In genomic region chr17:4986951-4987766, GRCh38 we compare ENCODE assay signal across 8 cellular contexts. TPM values are rescaled to one million over a fixed set of nuclear protein-coding genes. Genes with fewer than 3 reads are reported as not detected.
DNase-seq lines count a peak whose midpoint lies in the region; ATAC-seq and TF ChIP-seq lines count a peak whose summit lies in the region.

CAMTA2 (minus strand) TSS chr17:4987675; CDS start chr17:4986222, 1,453 bp downstream.

- H2AK5ac ChIP-seq in trophoblast cell (ENCODE audit: low read length): peak within 1 kb of the TSS; percentile 74

- H3K23ac ChIP-seq in trophoblast cell (ENCODE audit: low read length): no peak within 1 kb of the TSS

- peak within 1 kb of the TSS; percentile 73 for H2AFZ ChIP-seq in trophoblast cell (ENCODE audit: insufficient read depth, low read length, poor library complexity)

- H3K9me3 Mint-ChIP-seq in activated naive CD8-positive, alpha-beta T cell treated with anti-CD3 and anti-CD28 coated beads, Interleukin-2, amount 10 ng/mL, durations not matched to agents 7 days and 5 days: no peaks in the 10 kb centered on the region
- H3K9me3 Mint-ChIP-seq in type B pancreatic cell: no peaks in the 10 kb centered on the region

- H3K4ac ChIP-seq in trophoblast cell (ENCODE audit: low read depth, low read length): peak within 1 kb of the TSS; percentile 66

- H3K4me3 ChIP-seq in HAP-1 (peak within 1 kb of the TSS; percentile 78), trophoblast cell (ENCODE audit: low read depth, low read length) (peak within 1 kb of the TSS; percentile 79)

- POLR2A ChIA-PET in activated naive CD8-positive, alpha-beta T cell treated with anti-CD3 and anti-CD28 coated beads, Interleukin-2, amount 10 ng/mL, durations not matched to agents 7 days and 5 days (lab: Charles Lee): interaction anchor here (0.6 to 4.5 kb wide), 13 partner anchors 11 to 78 kb away, joined by 3 to 27 read pairs (median 5); partner anchors contain the start of genes INCA1, KIF1C, PFN1 and RNF167

- no peak within 1 kb of the TSS for H2BK12ac ChIP-seq in trophoblast cell (ENCODE audit: low read length)

- TF ChIP-seq CTCF in type B pancreatic cell (conservative IDR thresholded peaks at IDR 0.05): peak; percentile 77

- H2BK5ac ChIP-seq in trophoblast cell (ENCODE audit: low read depth, low read length, poor library complexity): peak within 1 kb of the TSS; percentile 34

- DNase-seq in G401 (ENCODE audit: low spot score) (peak; percentile 86), HAP-1 (ENCODE audit: low spot score in 2 of 2) (peak; percentile 79 to 96), MV-4-11 (lab: John Stamatoyannopoulos, UW) (peak; percentile 71), SW 1271 (lab: John Stamatoyannopoulos, UW) (peak; percentile 64 to 77), Right ventricle myocardium superior (peak; percentile 96), trophoblast cell (peak; percentile 71 to 82), type B pancreatic cell (ENCODE audit: extremely low spot score, unreplicated experiment) (peak; percentile 85)
- peak; percentile 91 for DNase-seq in activated naive CD8-positive, alpha-beta T cell treated with anti-CD3 and anti-CD28 coated beads, Interleukin-2, amount 10 ng/mL, durations not matched to agents 7 days and 5 days

- peak within 1 kb of the TSS; percentile 52 for H2BK120ac ChIP-seq in trophoblast cell (ENCODE audit: insufficient read depth, low read length, poor library complexity)

- peak within 1 kb of the TSS; percentile 81 for H3K4me2 ChIP-seq in trophoblast cell (ENCODE audit: low read length)

- peak within 1 kb of the TSS; percentile 88 for H4K91ac ChIP-seq in trophoblast cell (ENCODE audit: low read depth, low read length)

- peak within 1 kb of the TSS; percentile 93 for H4K8ac ChIP-seq in trophoblast cell (ENCODE audit: low read depth, low read length)

- H3K4me1 Mint-ChIP-seq in activated naive CD8-positive, alpha-beta T cell treated with anti-CD3 and anti-CD28 coated beads, Interleukin-2, amount 10 ng/mL, durations not matched to agents 7 days and 5 days: peaks cover 26% of the 10 kb centered on the region
- peaks cover 23% of the 10 kb centered on the region for H3K4me1 Mint-ChIP-seq in type B pancreatic cell (ENCODE audit: unreplicated experiment)

- peak; percentile 87 for ATAC-seq in activated naive CD8-positive, alpha-beta T cell treated with anti-CD3 and anti-CD28 coated beads, Interleukin-2, amount 10 ng/mL, durations not matched to agents 7 days and 5 days (ENCODE audit: low read depth)
- peak; percentile 97 for ATAC-seq in Right ventricle myocardium superior (ENCODE audit: poor library complexity)

- intact Hi-C loops in Right ventricle myocardium superior (cut with DNase I): no loop called here

- H3K36me3 Mint-ChIP-seq in activated naive CD8-positive, alpha-beta T cell treated with anti-CD3 and anti-CD28 coated beads, Interleukin-2, amount 10 ng/mL, durations not matched to agents 7 days and 5 days: peaks cover 8% of the 10 kb centered on the region
- H3K36me3 Mint-ChIP-seq in type B pancreatic cell: peaks cover 5% of the 10 kb centered on the region

- peak within 1 kb of the TSS; percentile 31 for H3K27ac ChIP-seq in trophoblast cell (ENCODE audit: low read depth, low read length)

- peaks cover 14% of the 10 kb centered on the region for H3K79me1 ChIP-seq in trophoblast cell (ENCODE audit: low read length)

- peaks cover 7% of the 10 kb centered on the region for H3K4me1 ChIP-seq in HAP-1
- H3K4me1 ChIP-seq in trophoblast cell (ENCODE audit: control insufficient read depth in 1 of 2, insufficient read depth in 2 of 2, low read length in 2 of 2): peaks cover 16 to 19% of the 10 kb centered on the region in 2 experiments

- peak within 1 kb of the TSS; percentile 69 for H3K9ac ChIP-seq in trophoblast cell (ENCODE audit: low read length)

- no peaks in the 10 kb centered on the region for H3K27me3 ChIP-seq in HAP-1 (ENCODE audit: low read depth)
- no peaks in the 10 kb centered on the region for H3K27me3 ChIP-seq in trophoblast cell (ENCODE audit: insufficient read depth, low read length)

- WGBS in trophoblast cell (ENCODE audit: extremely low coverage, insufficient coverage, insufficient read length): no CpG with 5 or more reads among the region's 78 CpGs

- peaks cover 7% of the 10 kb centered on the region for H3K79me2 ChIP-seq in trophoblast cell (ENCODE audit: control insufficient read depth, insufficient read depth, low read length, poor library complexity)

- in situ Hi-C loops in G401 (cut with HindIII; ENCODE audit: low sequenced_read_pairs) (no loop called here), HAP-1 (cut with MboI; ENCODE audit: low sequenced_read_pairs) (loop anchor here (25.0 kb wide), 1 partner anchor 1475 kb away; no protein-coding TSS in a partner anchor)

- H3K27me3 Mint-ChIP-seq in activated naive CD8-positive, alpha-beta T cell treated with anti-CD3 and anti-CD28 coated beads, Interleukin-2, amount 10 ng/mL, durations not matched to agents 7 days and 5 days: no peaks in the 10 kb centered on the region
- no peaks in the 10 kb centered on the region for H3K27me3 Mint-ChIP-seq in type B pancreatic cell

- peak within 1 kb of the TSS; percentile 43 for H3K18ac ChIP-seq in trophoblast cell (ENCODE audit: low read length)

- H3K36me3 ChIP-seq in HAP-1 (replicated peaks) (peaks cover 18% of the 10 kb centered on the region), trophoblast cell (ENCODE audit: control insufficient read depth in 1 of 2, insufficient read depth in 2 of 2, low read length in 2 of 2) (peaks cover 10% of the 10 kb centered on the region in 2 experiments)

- H3K4me3 Mint-ChIP-seq in activated naive CD8-positive, alpha-beta T cell treated with anti-CD3 and anti-CD28 coated beads, Interleukin-2, amount 10 ng/mL, durations not matched to agents 7 days and 5 days: peak within 1 kb of the TSS; percentile 85
- H3K4me3 Mint-ChIP-seq in type B pancreatic cell: peak within 1 kb of the TSS; percentile 88

- peak within 1 kb of the TSS; percentile 90 for H4K12ac ChIP-seq in trophoblast cell (ENCODE audit: low read depth, low read length)

- H3K27ac Mint-ChIP-seq in activated naive CD8-positive, alpha-beta T cell treated with anti-CD3 and anti-CD28 coated beads, Interleukin-2, amount 10 ng/mL, durations not matched to agents 7 days and 5 days: peak within 1 kb of the TSS; percentile 78
- peak within 1 kb of the TSS; percentile 74 for H3K27ac Mint-ChIP-seq in type B pancreatic cell

- peak within 1 kb of the TSS; percentile 82 for H3K14ac ChIP-seq in trophoblast cell (ENCODE audit: low read length)

- H3K9me3 ChIP-seq in HAP-1 (no peaks in the 10 kb centered on the region), trophoblast cell (ENCODE audit: insufficient read depth, low read depth, low read length) (no peaks in the 10 kb centered on the region)

RNA-seq across cellular contexts. Expression of gene CAMTA2, which starts in this region (rescaled TPM):
- 6.9 and 16.9 TPM in 2 replicates for total RNA-seq in G401 (2014; rRNA removed; shearing (Covaris generic))
- total RNA-seq in activated naive CD8-positive, alpha-beta T cell treated with anti-CD3 and anti-CD28 coated beads, Interleukin-2, amount 10 ng/mL, durations not matched to agents 7 days and 5 days: 10 to 100 TPM; 62.0 to 67.7 TPM
- total RNA-seq in Right ventricle myocardium superior: 29.4 TPM
- polyA plus RNA-seq in trophoblast cell (2013): 38.3 and 39.7 TPM in 2 replicates
- 26.3 and 35.6 TPM in 2 replicates for total RNA-seq in type B pancreatic cell (ENCODE audit: low replicate concordance)

Comparison
In these comparisons a context has a peak if more than half of its experiments do, and no peak if none do; other contexts are left out.
1. Peak in every context shown above with its lines: DNase-seq, ATAC-seq, H3K4me3 ChIP-seq and H3K27ac ChIP-seq.